ENCODE assay signal across 8 cellular contexts in the genomic region with DNA sequence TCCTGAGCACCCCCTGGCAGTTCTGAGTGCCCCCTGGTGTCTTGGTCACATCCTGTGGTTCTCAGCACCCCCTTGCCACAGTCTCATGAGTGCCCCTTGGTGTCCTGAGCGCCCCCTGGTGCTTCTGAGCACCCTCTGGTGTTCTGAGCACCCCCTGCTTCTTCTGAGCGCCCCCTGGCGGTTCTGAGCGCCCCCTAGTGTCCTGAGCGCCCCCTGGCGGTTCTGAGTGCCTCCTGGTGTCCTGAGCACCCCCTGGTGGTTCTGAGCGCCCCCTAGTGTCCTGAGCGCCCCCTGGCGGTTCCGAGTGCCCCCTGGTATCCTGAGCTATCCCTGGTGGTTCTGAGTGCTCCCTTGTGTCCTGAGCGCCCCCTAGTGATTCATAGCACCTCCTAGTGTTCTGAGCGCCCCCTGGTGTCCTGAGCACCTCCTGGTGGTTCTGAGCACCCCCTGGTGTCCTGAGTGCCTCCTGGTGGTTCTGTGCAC.
DNase-seq lines count a peak whose midpoint lies in the region; ATAC-seq and TF ChIP-seq lines count a peak whose summit lies in the region.
"Not testable (repeated sequence)": the region's sequence is repeated elsewhere in the genome, so short reads cannot be mapped to it uniquely, and the experiment has no call there.

No MANE protein-coding gene starts in this region.

- not testable (repeated sequence) for DNase-seq in GM10248 (ENCODE audit: extremely low spot score)
- DNase-seq in NCI-H69 (lab: John Stamatoyannopoulos, UW): peak; percentile 33
- peak; percentile 83 to 85 for DNase-seq in activated T-cell treated with anti-CD3 and anti-CD28 coated beads, Interleukin-2, amount 50 U/mL, for 48 hours
- peak; percentile 57 to 65 for DNase-seq in erythroblast (lab: John Stamatoyannopoulos, UW)
- DNase-seq in stimulated activated naive CD4-positive, alpha-beta T cell (lab: John Stamatoyannopoulos, UW): peak in 4 of 6 experiments; percentile 2 to 50 (median 36)

- POLR2A ChIA-PET in GM10248 (lab: Yijun Ruan, JAX): not testable (repeated sequence)

- TF ChIP-seq POLR2A in erythroblast (IDR thresholded peaks at IDR 0.05; ENCODE audit: low read length): not testable (repeated sequence)

- peak; percentile 62 for TF ChIP-seq CTCF in GM10248 (IDR thresholded peaks at IDR 0.05; ENCODE audit: control extremely low read depth, extremely low read depth, low read depth, missing control alignments)

- ATAC-seq in GM19023 (IDR thresholded peaks at IDR 0.05; ENCODE audit: unreplicated experiment): peak; percentile 38
- peak; percentile 34 for ATAC-seq in GM21576 (IDR thresholded peaks at IDR 0.05; ENCODE audit: unreplicated experiment)
- peak; percentile 39 for ATAC-seq in HG03103 (IDR thresholded peaks at IDR 0.05; ENCODE audit: low read depth, unreplicated experiment)

- CTCF ChIA-PET in GM10248 (lab: Yijun Ruan, JAX): interaction anchor here (0.6 to 2.1 kb wide), 44 partner anchors 8 to 508 kb away, joined by 3 to 14 read pairs (median 4); no protein-coding TSS in a partner anchor
